In the genomic region with DNA sequence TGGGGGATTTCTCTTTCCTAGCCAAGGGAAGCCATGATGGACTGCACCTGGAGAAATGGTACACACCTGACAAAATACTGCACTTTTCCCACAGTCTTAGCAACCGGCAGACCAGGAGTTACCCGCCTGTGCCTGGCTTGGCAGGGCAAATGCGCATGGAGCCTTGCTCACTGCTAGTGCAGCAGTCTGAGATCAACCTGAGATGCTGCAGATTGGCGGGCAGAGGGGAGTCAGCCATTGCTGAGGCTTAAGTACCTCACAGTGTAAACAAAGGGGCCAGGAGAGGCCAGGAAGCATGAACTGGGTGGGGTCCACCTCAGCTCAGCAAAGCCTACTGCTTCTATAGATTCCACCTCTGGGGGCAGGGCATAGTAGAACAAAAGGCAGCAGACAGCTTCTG, we compare ENCODE assay signal across 29 cellular contexts. TPM values are rescaled to one million over a fixed set of nuclear protein-coding genes. Genes with fewer than 3 reads are reported as not detected.
DNase-seq lines count a peak whose midpoint lies in the region; ATAC-seq and TF ChIP-seq lines count a peak whose summit lies in the region.
"Had no signal": no experiment of that assay in that cellular context is flagged by ENCODE, and none has a peak within 500 bp of the region (broad histone marks: within the 10 kb centered on the region; RNA-seq: fewer than 3 reads in every experiment).

No MANE protein-coding gene starts in this region.

- H3K27ac Mint-ChIP-seq in endodermal cell: no peak overlapping the region
- H3K27ac Mint-ChIP-seq: B cell; CD8-positive, alpha-beta T cell had no signal

- WGBS in endodermal cell (ENCODE audit: insufficient coverage in 1 of 2, insufficient read length in 1 of 2), 2 experiments: 93 to 100% methylated on average over 2 to 4 of the region's 4 CpGs

- no peak for ATAC-seq in HG03139 (IDR thresholded peaks at IDR 0.05; ENCODE audit: unreplicated experiment)
- ATAC-seq: CD8-positive, alpha-beta T cell; HCT116 had no signal

- H3K9me3 ChIP-seq in NT2/D1 (ENCODE audit: insufficient read depth, low read length) (no peaks in the 10 kb centered on the region), endodermal cell (ENCODE audit: control insufficient read depth, low read length) (no peaks in the 10 kb centered on the region), ascending aorta (no peaks in the 10 kb centered on the region)
- H3K9me3 ChIP-seq: Caco-2, SJSA1 had no signal

- H3K36me3 Mint-ChIP-seq in endodermal cell (ENCODE audit: low read depth): no peaks in the 10 kb centered on the region
- H3K36me3 Mint-ChIP-seq: CD8-positive, alpha-beta T cell had no signal

- no peak overlapping the region for H3K4me3 Mint-ChIP-seq in endodermal cell
- H3K4me3 Mint-ChIP-seq: B cell; CD8-positive, alpha-beta T cell had no signal

- no peak overlapping the region for H3K27ac ChIP-seq in endodermal cell (ENCODE audit: low read depth, low read length)
- H3K27ac ChIP-seq in ascending aorta: no peak overlapping the region
- H3K27ac ChIP-seq: 22Rv1, C4-2B, SJSA1 had no signal

- H3K9ac ChIP-seq in NT2/D1 (ENCODE audit: insufficient read length, low read depth) (no peak overlapping the region), endodermal cell (ENCODE audit: extremely low read depth, low read length, poor library complexity, severe bottlenecking) (no peak overlapping the region)

- TF ChIP-seq CTCF in endodermal cell (conservative IDR thresholded peaks at IDR 0.05): peak; percentile 10
- no peak for TF ChIP-seq CTCF in ascending aorta (IDR thresholded peaks at IDR 0.05)

- peaks cover 22% of the 10 kb centered on the region for H3K9me3 Mint-ChIP-seq in endodermal cell

- H3K36me3 ChIP-seq in NT2/D1 (ENCODE audit: insufficient read depth, insufficient read length, low read length) (no peaks in the 10 kb centered on the region), endodermal cell (ENCODE audit: control insufficient read depth, insufficient read depth, low read length) (no peaks in the 10 kb centered on the region), ascending aorta (no peaks in the 10 kb centered on the region)
- H3K36me3 ChIP-seq: SJSA1 had no signal

- H3K27me3 Mint-ChIP-seq in endodermal cell (ENCODE audit: insufficient read depth): peaks cover 12% of the 10 kb centered on the region

- DNase-seq in DMS153 (lab: John Stamatoyannopoulos, UW) (peak; percentile 28), DMS153 treated with DMSO at 0.1 percent for 48 hours (lab: John Stamatoyannopoulos, UW; ENCODE audit: unreplicated experiment) (no peak), ELF-1 (ENCODE audit: low read depth, low spot score) (peak; percentile 8), NT2/D1 (ENCODE audit: low read depth, low spot score) (peak; percentile 32), endodermal cell (peak; percentile 53), cortex of kidney (lab: John Stamatoyannopoulos, UW) (no peak), ascending aorta (ENCODE audit: low spot score in 2 of 2) (no peak)
- DNase-seq: Caco-2; CD8-positive, alpha-beta T cell; GOT3; KBM-7; MV-4-11; NCI-H1105; NCI-H2029; NCI-H2171; NCI-H226; NCI-H524; Right ventricle myocardium superior; RPMI8226 had no signal

- intact Hi-C loops in ascending aorta (cut with DNase I): no loop called here

- no peaks in the 10 kb centered on the region for H3K27me3 ChIP-seq in NT2/D1 (ENCODE audit: insufficient read depth, insufficient read length)
- no peaks in the 10 kb centered on the region for H3K27me3 ChIP-seq in endodermal cell (ENCODE audit: control insufficient read depth, insufficient read depth, low read length, poor library complexity, severe bottlenecking)
- H3K27me3 ChIP-seq in ascending aorta: no peaks in the 10 kb centered on the region

- no peak overlapping the region for H3K4me3 ChIP-seq in NT2/D1 (ENCODE audit: insufficient read length, low read depth)
- no peak overlapping the region for H3K4me3 ChIP-seq in endodermal cell (ENCODE audit: low read length)
- H3K4me3 ChIP-seq in ascending aorta: no peak overlapping the region
- H3K4me3 ChIP-seq: SJSA1 had no signal

- no peaks in the 10 kb centered on the region for H3K4me1 ChIP-seq in NT2/D1 (ENCODE audit: insufficient read depth, insufficient read length)
- no peaks in the 10 kb centered on the region for H3K4me1 ChIP-seq in endodermal cell (ENCODE audit: control insufficient read depth, insufficient read depth, low read length)
- no peaks in the 10 kb centered on the region for H3K4me1 ChIP-seq in ascending aorta
- H3K4me1 ChIP-seq: Caco-2, SJSA1 had no signal

- H3K4me1 Mint-ChIP-seq in endodermal cell: peaks cover 6% of the 10 kb centered on the region
- H3K4me1 Mint-ChIP-seq: B cell had no signal

RNA-seq across cellular contexts. Expression of gene OR13A1, which starts 49.4 kb away (rescaled TPM):
- under 1 TPM in 1 of 2 donors, not detected in 1; 0.31 TPM for total RNA-seq in endodermal cell
- polyA plus RNA-seq in endodermal cell (2013, experiment 1 of 2): 0.18 TPM
- 0.17 TPM for polyA plus RNA-seq in endodermal cell (2013, experiment 2 of 2)
- total RNA-seq in ascending aorta: not detected
- total RNA-seq: Caco-2; CD8-positive, alpha-beta T cell; G401; HT1080; LHCN-M2; MCF 10A; Right ventricle myocardium superior; SJSA1 had no signal

Comparison
In these comparisons a context has a peak if more than half of its experiments do, and no peak if none do; other contexts are left out.
1. DNase-seq: peak in DMS153 (single experiment), ELF-1 (single experiment), NT2/D1 (single experiment) and endodermal cell (single experiment); none in DMS153 treated with DMSO at 0.1 percent for 48 hours (single experiment), cortex of kidney (single experiment) and ascending aorta (0 of 2).